In genomic region chr18:34627138-34627920, GRCh38 we compare ENCODE assay signal across 16 cellular contexts.
"Had no signal": no experiment of that assay in that cellular context is flagged by ENCODE, and none has a peak within 500 bp of the region (broad histone marks: within the 10 kb centered on the region; RNA-seq: fewer than 3 reads in every experiment).

No MANE protein-coding gene starts in this region.

- H3K4me3 ChIP-seq: coronary artery, dorsolateral prefrontal cortex, esophagus muscularis mucosa, heart left ventricle, neural progenitor cell, ovary, sigmoid colon had no signal

- H2AFZ ChIP-seq: neural progenitor cell had no signal

- H3K4me2 ChIP-seq: neural progenitor cell had no signal

- H3K4me1 Mint-ChIP-seq: natural killer cell, neural progenitor cell had no signal

- H3K36me3 ChIP-seq: esophagus muscularis mucosa, heart left ventricle, neural progenitor cell, ovary, sigmoid colon had no signal

- H3K9me3 Mint-ChIP-seq: natural killer cell, neural progenitor cell had no signal

- H3K27ac Mint-ChIP-seq: natural killer cell, neural progenitor cell, progenitor cell of endocrine pancreas had no signal

- H3K27me3 ChIP-seq: dorsolateral prefrontal cortex, esophagus muscularis mucosa, foreskin keratinocyte, heart left ventricle, neural progenitor cell, ovary, sigmoid colon had no signal

- H3K27ac ChIP-seq: coronary artery, epithelial cell of prostate, esophagus muscularis mucosa, foreskin keratinocyte, heart left ventricle, neural progenitor cell, ovary, sigmoid colon had no signal

- H3K4me3 Mint-ChIP-seq: natural killer cell, neural progenitor cell had no signal

- H3K36me3 Mint-ChIP-seq: natural killer cell, neural progenitor cell had no signal

- H3K9ac ChIP-seq: neural progenitor cell had no signal

- DNase-seq: effector memory CD4-positive, alpha-beta T cell; heart left ventricle; natural killer cell; ovary; sigmoid colon; small intestine; stimulated activated CD4-positive, alpha-beta T cell treated with anti-CD3 and anti-CD28 coated beads, Interleukin-2, amount 100 ng/mL, for 48 hours; stimulated activated naive CD4-positive, alpha-beta T cell treated with Interleukin-2 at 50 U/mL for 16 hours; trophoblast cell had no signal

- H3K9me3 ChIP-seq: esophagus muscularis mucosa, heart left ventricle, ovary, sigmoid colon had no signal

- ATAC-seq: heart left ventricle, natural killer cell had no signal

- H3K4me1 ChIP-seq: foreskin keratinocyte, neural progenitor cell had no signal
